In genomic region chr18:51575171-51575570, GRCh38 we compare ENCODE assay signal across 25 cellular contexts.
DNase-seq lines count a peak whose midpoint lies in the region; ATAC-seq, FAIRE-seq and TF ChIP-seq lines count a peak whose summit lies in the region.
"Had no signal": no experiment of that assay in that cellular context is flagged by ENCODE, and none has a peak within 500 bp of the region (broad histone marks: within the 10 kb centered on the region; RNA-seq: fewer than 3 reads in every experiment).

No MANE protein-coding gene starts in this region.

- H2AFZ ChIP-seq in mammary epithelial cell (ENCODE audit: low read depth, low read length), result no peak overlapping the region

- CTCF ChIA-PET in mammary epithelial cell (lab: Charles Lee; ENCODE audit: low non-redundant PET), result no interaction called here

- 100% methylated on average over 2 of the region's 2 CpGs for WGBS in mammary epithelial cell (ENCODE audit: low coverage, missing lambda C conversion rate)

- H3K4me1 ChIP-seq in mammary epithelial cell (ENCODE audit: insufficient read depth, low read length) (no peaks in the 10 kb centered on the region), foreskin keratinocyte (no peaks in the 10 kb centered on the region)
- H3K4me1 ChIP-seq: BE2C, BLaER1 had no signal

- dilution Hi-C loops in mammary epithelial cell (cut with HindIII; ENCODE audit: low sequenced_read_pairs), result no loop called here

- H3K9ac ChIP-seq in mammary epithelial cell (ENCODE audit: insufficient read depth, low read length), result no peak overlapping the region
- H3K9ac ChIP-seq: BLaER1 had no signal

- H3K4me3 ChIP-seq in mammary epithelial cell (replicated peaks in 1 of 3; ENCODE audit: insufficient read depth in 1 of 3, low read depth in 2 of 3, low read length in 3 of 3) (no peak overlapping the region), bronchial epithelial cell (ENCODE audit: low read depth, low read length) (no peak overlapping the region), epithelial cell of esophagus (ENCODE audit: low read length) (no peak overlapping the region)
- H3K4me3 ChIP-seq: BLaER1, GM12878 had no signal

- no peak overlapping the region for H3K4me2 ChIP-seq in mammary epithelial cell (ENCODE audit: insufficient read depth, low read depth, low read length)
- H3K4me2 ChIP-seq: BLaER1 had no signal

- intact Hi-C loops in mammary epithelial cell (cut with micrococcal nuclease), result no loop called here

- no peaks in the 10 kb centered on the region for H3K36me3 ChIP-seq in mammary epithelial cell (ENCODE audit: insufficient read depth, low read length)
- no peaks in the 10 kb centered on the region for H3K36me3 ChIP-seq in bronchial epithelial cell (ENCODE audit: control insufficient read depth, insufficient read depth, low read length)
- H3K36me3 ChIP-seq: BE2C, BLaER1 had no signal

- BruUV-seq in mammary epithelial cell (replicated peaks; lab: Mats Ljungman, UMichigan), result no TSS peak

- FAIRE-seq in bronchial epithelial cell (lab: Jason Lieb, UNC) (no peak), GM19239 (lab: Jason Lieb, UNC) (no peak)
- FAIRE-seq: A204.1, G401.6, GM12878, GM12892, GM18507 had no signal

- H3K27ac ChIP-seq in mammary epithelial cell (ENCODE audit: insufficient read depth, low read depth, low read length) (no peak overlapping the region), foreskin keratinocyte (no peak overlapping the region)
- H3K27ac ChIP-seq: BLaER1 had no signal

- H3K79me2 ChIP-seq in mammary epithelial cell (ENCODE audit: insufficient read depth, low read length), result no peaks in the 10 kb centered on the region

- H3K27me3 ChIP-seq in mammary epithelial cell (ENCODE audit: insufficient read depth, low read length) (no peaks in the 10 kb centered on the region), bronchial epithelial cell (ENCODE audit: control insufficient read depth, insufficient read depth, low read length) (peaks cover 2% of the 10 kb centered on the region), foreskin keratinocyte (no peaks in the 10 kb centered on the region)
- H3K27me3 ChIP-seq: BE2C, BLaER1 had no signal

- in situ Hi-C loops in mammary epithelial cell (cut with MboI; ENCODE audit: low sequenced_read_pairs in 2 of 2), result no loop called here

- TF ChIP-seq CTCF in mammary epithelial cell (conservative IDR thresholded peaks at IDR 0.05 in 1 of 2, IDR thresholded peaks at IDR 0.05 in 1 of 2; ENCODE audit: extremely low read depth in 1 of 2, insufficient read depth in 1 of 2, low read depth in 1 of 2, low read length in 2 of 2) (no peak), bronchial epithelial cell (IDR thresholded peaks at IDR 0.05; ENCODE audit: insufficient read depth, low read length, severe bottlenecking) (no peak), epithelial cell of esophagus (IDR thresholded peaks at IDR 0.05; ENCODE audit: insufficient read depth, low read depth, low read length, missing control alignments) (no peak), foreskin keratinocyte (conservative IDR thresholded peaks at IDR 0.05) (no peak), omental fat pad (IDR thresholded peaks at IDR 0.05) (no peak)

- peak; percentile 34 for DNase-seq in mammary epithelial cell
- peak; percentile 57 for DNase-seq in bronchial epithelial cell (ENCODE audit: low read depth)
- DNase-seq in epithelial cell of esophagus (ENCODE audit: low read depth), result peak; percentile 72
- peak; percentile 38 to 56 for DNase-seq in foreskin keratinocyte
- no peak for DNase-seq in NCI-H774 (lab: John Stamatoyannopoulos, UW)
- DNase-seq in GM19239 (ENCODE audit: insufficient read length, low spot score), result no peak
- no peak for DNase-seq in omental fat pad (ENCODE audit: low spot score)
- DNase-seq: 8988T; ACHN; BE2C; C1 segment of cervical spinal cord; CD4-positive, alpha-beta memory T cell; CD4-positive, CD25-positive, alpha-beta regulatory T cell; CD8-positive, alpha-beta memory T cell; COR-L47; DMS 273 treated with DMSO at 0.1 percent for 48 hours; DMS79 treated with DMSO at 0.1 percent for 48 hours; GF-D8 had no signal

- H4K20me1 ChIP-seq in mammary epithelial cell (ENCODE audit: insufficient read depth, low read length), result no peaks in the 10 kb centered on the region
- H4K20me1 ChIP-seq: BLaER1 had no signal

- H3K9me3 ChIP-seq in mammary epithelial cell (replicated peaks; ENCODE audit: insufficient read depth, low read length), result no peaks in the 10 kb centered on the region
- H3K9me3 ChIP-seq: BE2C had no signal

- ATAC-seq in foreskin keratinocyte, result no peak
- no peak for ATAC-seq in GM21825 (IDR thresholded peaks at IDR 0.05; ENCODE audit: unreplicated experiment)
- ATAC-seq in omental fat pad (ENCODE audit: low FRiP score), result no peak
- ATAC-seq: GM12878 had no signal

Comparison
In these comparisons a context has a peak if more than half of its experiments do, and no peak if none do; other contexts are left out.
1. DNase-seq: peak in mammary epithelial cell (single experiment), bronchial epithelial cell (single experiment), epithelial cell of esophagus (single experiment) and foreskin keratinocyte (2 of 2); none in NCI-H774 (single experiment), GM19239 (single experiment) and omental fat pad (single experiment).